Comparison of ENCODE assay signal across 17 cellular contexts in genomic region chr20:19288061-19288460, GRCh38.
A peak's percentile ranks its signal among the peaks of the same experiment; 100 is the strongest.
DNase-seq lines count a peak whose midpoint lies in the region; ATAC-seq and TF ChIP-seq lines count a peak whose summit lies in the region.
"Had no signal": no experiment of that assay in that cellular context is flagged by ENCODE, and none has a peak within 500 bp of the region (broad histone marks: within the 10 kb centered on the region; RNA-seq: fewer than 3 reads in every experiment).

No MANE protein-coding gene starts in this region.

- no peaks in the 10 kb centered on the region for H3K27me3 Mint-ChIP-seq in type B pancreatic cell
- peaks cover 0 to 3% (median 2%) of the 10 kb centered on the region in 3 donors for H3K27me3 Mint-ChIP-seq in CD14-positive monocyte (ENCODE audit: low read depth in 3 of 3)
- H3K27me3 Mint-ChIP-seq: IgD-negative memory B cell had no signal

- H3K4me1 Mint-ChIP-seq in type B pancreatic cell (ENCODE audit: unreplicated experiment) (peaks cover 32% of the 10 kb centered on the region), CD14-positive monocyte (peaks cover 2% of the 10 kb centered on the region)
- H3K4me1 Mint-ChIP-seq: IgD-negative memory B cell had no signal

- CTCF ChIA-PET in HEK293 (lab: Yijun Ruan, JAX): no interaction called here

- H2BK12ac ChIP-seq in mesenchymal stem cell (ENCODE audit: low read length in 2 of 2): no peak overlapping the region

- H3K4me3 Mint-ChIP-seq in type B pancreatic cell (no peak overlapping the region), CD14-positive monocyte (no peak overlapping the region)
- H3K4me3 Mint-ChIP-seq: IgD-negative memory B cell had no signal

- POLR2A ChIA-PET in HEK293 (lab: Yijun Ruan, JAX): no interaction called here

- in situ Hi-C loops in astrocyte of the spinal cord (cut with HindIII; ENCODE audit: low sequenced_read_pairs): no loop called here

- H2BK5ac ChIP-seq in mesenchymal stem cell (ENCODE audit: low read depth, low read length, poor library complexity, severe bottlenecking): no peak overlapping the region

- peak; percentile 19 for DNase-seq in astrocyte of the spinal cord (ENCODE audit: low read depth, low spot score)
- peak; percentile 24 for DNase-seq in mesenchymal stem cell
- no peak for DNase-seq in type B pancreatic cell (ENCODE audit: extremely low spot score, unreplicated experiment)
- DNase-seq in medulla oblongata (ENCODE audit: extremely low spot score): no peak
- no peak for DNase-seq in CD14-positive monocyte (ENCODE audit: low spot score)
- DNase-seq: COR-L47, Kasumi-1, NCI-H1105 treated with DMSO at 0.1 percent for 48 hours, NCI-H1694 treated with DMSO at 0.1 percent for 48 hours, NCI-H69, SIG-M5 had no signal

- peaks cover 7% of the 10 kb centered on the region for H3K36me3 Mint-ChIP-seq in type B pancreatic cell
- H3K36me3 Mint-ChIP-seq in CD14-positive monocyte: no peaks in the 10 kb centered on the region
- H3K36me3 Mint-ChIP-seq: IgD-negative memory B cell had no signal

- ATAC-seq in HG03196 (IDR thresholded peaks at IDR 0.05; ENCODE audit: unreplicated experiment) (no peak), SK-N-SH treated with all-trans-retinoic acid at 6 μM for 48 hours (no peak)
- ATAC-seq: A549 had no signal

- H2AK5ac ChIP-seq in mesenchymal stem cell (ENCODE audit: low read length, severe bottlenecking): no peak overlapping the region

- no peaks in the 10 kb centered on the region for H3K79me1 ChIP-seq in mesenchymal stem cell (replicated peaks; ENCODE audit: low read length, poor library complexity, severe bottlenecking)

- H3K4me2 ChIP-seq in mesenchymal stem cell (ENCODE audit: low read length, poor library complexity, severe bottlenecking): no peak overlapping the region
- H3K4me2 ChIP-seq: A549 had no signal

- TF ChIP-seq CTCF in HEK293 (tag by site-specific recombination; IDR thresholded peaks at IDR 0.05): no peak
- no peak for TF ChIP-seq CTCF in astrocyte of the spinal cord (IDR thresholded peaks at IDR 0.05; ENCODE audit: low read depth, low read length)
- no peak for TF ChIP-seq CTCF in type B pancreatic cell (conservative IDR thresholded peaks at IDR 0.05)
- TF ChIP-seq CTCF in CD14-positive monocyte (IDR thresholded peaks at IDR 0.05): no peak

- H3K27me3 ChIP-seq in mesenchymal stem cell (ENCODE audit: control insufficient read depth in 1 of 2, insufficient read depth in 1 of 2, low read length in 2 of 2): peaks cover 0 to 3% of the 10 kb centered on the region in 2 experiments

- intact Hi-C loops in CD14-positive monocyte (cut with micrococcal nuclease): no loop called here

- H3K9me3 Mint-ChIP-seq in type B pancreatic cell (no peaks in the 10 kb centered on the region), CD14-positive monocyte (peaks cover 0 to 2% (median 0%) of the 10 kb centered on the region in 7 donors)
- H3K9me3 Mint-ChIP-seq: IgD-negative memory B cell had no signal

- no peak overlapping the region for H3K18ac ChIP-seq in mesenchymal stem cell (ENCODE audit: low read depth in 1 of 2, low read length in 2 of 2)

- no peak overlapping the region for H4K91ac ChIP-seq in mesenchymal stem cell (ENCODE audit: low read length)

- H2AFZ ChIP-seq in mesenchymal stem cell (ENCODE audit: low read depth, low read length): no peak overlapping the region

- H3K14ac ChIP-seq in mesenchymal stem cell (ENCODE audit: low read length in 2 of 2): no peak overlapping the region

- no peak overlapping the region for H3K23ac ChIP-seq in mesenchymal stem cell (ENCODE audit: low read length in 2 of 2)

- H3K27ac Mint-ChIP-seq in type B pancreatic cell (peak overlapping the region; percentile 29), CD14-positive monocyte (no peak overlapping the region)
- H3K27ac Mint-ChIP-seq: IgD-negative memory B cell had no signal

- H3K4me1 ChIP-seq in HEK293 (ENCODE audit: control insufficient read depth, insufficient read depth, low read length) (no peaks in the 10 kb centered on the region), mesenchymal stem cell (ENCODE audit: control insufficient read depth, insufficient read depth, low read depth, low read length) (no peaks in the 10 kb centered on the region)
- H3K4me1 ChIP-seq: A549 had no signal

- H2BK120ac ChIP-seq in mesenchymal stem cell (ENCODE audit: low read depth, low read length): no peak overlapping the region

- no CpG with 5 or more reads among the region's 2 CpGs for WGBS in mesenchymal stem cell

- no peaks in the 10 kb centered on the region for H3K9me3 ChIP-seq in HEK293 (ENCODE audit: control insufficient read depth, insufficient read depth, low read depth, low read length)
- no peaks in the 10 kb centered on the region for H3K9me3 ChIP-seq in mesenchymal stem cell (ENCODE audit: control insufficient read depth, low read length)
- H3K9me3 ChIP-seq: A549 had no signal

- no peak overlapping the region for H3K4ac ChIP-seq in mesenchymal stem cell (ENCODE audit: low read depth in 1 of 2, low read length in 2 of 2)

- H3K4me3 ChIP-seq in HEK293 (ENCODE audit: low read depth, low read length): no peak overlapping the region
- no peak overlapping the region for H3K4me3 ChIP-seq in astrocyte of the spinal cord (ENCODE audit: low read depth, low read length)
- H3K4me3 ChIP-seq in mesenchymal stem cell (ENCODE audit: insufficient read depth in 1 of 2, low read depth in 1 of 2, low read length in 2 of 2): no peak overlapping the region
- H3K4me3 ChIP-seq: A549 had no signal

- H3K27ac ChIP-seq in HEK293 (ENCODE audit: extremely low read depth, low read depth, low read length) (peak overlapping the region; percentile 5), mesenchymal stem cell (ENCODE audit: low read length, poor library complexity, severe bottlenecking) (no peak overlapping the region)
- H3K27ac ChIP-seq: A549, HL-60 had no signal

- no peak overlapping the region for H4K8ac ChIP-seq in mesenchymal stem cell (ENCODE audit: low read length)

- no peak overlapping the region for H3K9ac ChIP-seq in mesenchymal stem cell (ENCODE audit: low read length)

- no peaks in the 10 kb centered on the region for H3K36me3 ChIP-seq in HEK293 (ENCODE audit: control insufficient read depth in 2 of 2, insufficient read depth in 1 of 2, low read length in 2 of 2)
- no peaks in the 10 kb centered on the region for H3K36me3 ChIP-seq in mesenchymal stem cell (ENCODE audit: control insufficient read depth in 1 of 2, insufficient read depth in 2 of 2, low read depth in 1 of 2, low read length in 2 of 2)

- H2BK15ac ChIP-seq in mesenchymal stem cell (ENCODE audit: low read depth, poor library complexity, severe bottlenecking): no peak overlapping the region

TF ChIP-seq in HEK293, 187 proteins besides CTCF, POLR2A, EP300 and RAD21:
- TF ChIP-seq ELK4 (IDR thresholded peaks at IDR 0.05; ENCODE audit: borderline replicate concordance, low read depth, low read length): no peak

TF ChIP-seq in SK-N-SH treated with all-trans-retinoic acid at 6 μM for 48 hours, 23 proteins besides CTCF, POLR2A, EP300 and RAD21:
- TF ChIP-seq TOX (CRISPR knock-in tag; IDR thresholded peaks at IDR 0.05; ENCODE audit: borderline replicate concordance) (no peak), ARNTL (CRISPR knock-in tag; IDR thresholded peaks at IDR 0.05; ENCODE audit: borderline replicate concordance, low read depth) (no peak), ZFP3 (CRISPR knock-in tag; IDR thresholded peaks at IDR 0.05) (no peak), PPARA (CRISPR knock-in tag; IDR thresholded peaks at IDR 0.05; ENCODE audit: borderline replicate concordance) (no peak), ISL1 (CRISPR knock-in tag; IDR thresholded peaks at IDR 0.05) (no peak), SNAI2 (CRISPR knock-in tag; IDR thresholded peaks at IDR 0.05) (no peak), ZNF8 (CRISPR knock-in tag; IDR thresholded peaks at IDR 0.05) (no peak), ZNF565 (CRISPR knock-in tag; conservative IDR thresholded peaks at IDR 0.05; ENCODE audit: low read depth) (no peak), ESRRG (CRISPR knock-in tag; IDR thresholded peaks at IDR 0.05) (no peak), ZNF70 (CRISPR knock-in tag; IDR thresholded peaks at IDR 0.05) (no peak), TCF4 (CRISPR knock-in tag; IDR thresholded peaks at IDR 0.05; ENCODE audit: borderline replicate concordance) (no peak), BACH2 (CRISPR knock-in tag; IDR thresholded peaks at IDR 0.05; ENCODE audit: borderline replicate concordance) (no peak), CSDC2 (CRISPR knock-in tag; IDR thresholded peaks at IDR 0.05) (no peak)

Comparison
In these comparisons a context has a peak if more than half of its experiments do, and no peak if none do; other contexts are left out.
1. DNase-seq: peak in astrocyte of the spinal cord (single experiment) and mesenchymal stem cell (single experiment); none in type B pancreatic cell (single experiment), medulla oblongata (single experiment) and CD14-positive monocyte (single experiment).